10 cellular contexts compared by ENCODE assay signal in the genomic region with DNA sequence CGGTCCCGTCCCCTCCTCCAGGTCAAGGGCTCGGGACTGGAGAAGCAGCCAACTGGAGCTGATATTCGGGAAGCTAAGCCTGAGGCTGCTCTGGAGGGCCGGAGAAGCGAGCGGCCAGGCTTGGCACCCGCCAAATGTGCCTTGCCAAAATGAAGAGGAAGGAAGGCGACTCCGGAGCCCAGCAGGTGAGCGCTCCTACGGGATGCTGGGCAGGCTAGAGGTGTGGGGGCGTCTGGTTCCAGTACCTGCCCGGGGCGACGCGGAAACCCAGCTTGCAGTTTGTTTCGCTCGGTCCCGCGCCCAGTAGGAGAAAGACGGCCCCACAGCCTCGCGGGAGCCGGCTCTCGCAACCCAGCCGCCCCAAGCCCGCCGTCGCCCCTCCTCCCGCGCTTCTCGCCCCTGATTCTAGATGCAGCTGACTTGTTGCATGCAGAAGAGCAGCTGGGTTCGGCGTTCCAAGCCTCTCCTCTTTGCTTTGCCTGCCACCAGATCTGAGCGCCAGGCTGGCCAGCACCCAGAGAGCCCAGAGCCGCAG. TPM values are rescaled to one million over a fixed set of nuclear protein-coding genes. Genes with fewer than 3 reads are reported as not detected.
DNase-seq lines count a peak whose midpoint lies in the region; ATAC-seq and TF ChIP-seq lines count a peak whose summit lies in the region.
"Had no signal": no experiment of that assay in that cellular context is flagged by ENCODE, and none has a peak within 500 bp of the region (broad histone marks: within the 10 kb centered on the region; RNA-seq: fewer than 3 reads in every experiment).

No MANE protein-coding gene starts in this region.

- H4K91ac ChIP-seq in mesenchymal stem cell (ENCODE audit: low read length): no peak overlapping the region

- no peaks in the 10 kb centered on the region for H3K36me3 Mint-ChIP-seq in WTC11

- H3K27ac ChIP-seq in mesenchymal stem cell (ENCODE audit: low read length, poor library complexity, severe bottlenecking): no peak overlapping the region
- no peak overlapping the region for H3K27ac ChIP-seq in gastroesophageal sphincter
- H3K27ac ChIP-seq: 22Rv1, KMS-11 had no signal

- no peaks in the 10 kb centered on the region for H3K36me3 ChIP-seq in BE2C
- H3K36me3 ChIP-seq in mesenchymal stem cell (ENCODE audit: control insufficient read depth in 1 of 2, insufficient read depth in 2 of 2, low read depth in 1 of 2, low read length in 2 of 2): no peaks in the 10 kb centered on the region
- no peaks in the 10 kb centered on the region for H3K36me3 ChIP-seq in gastroesophageal sphincter

- no peak for TF ChIP-seq CTCF in BE2C (IDR thresholded peaks at IDR 0.05; ENCODE audit: low read depth, low read length)
- TF ChIP-seq CTCF in WTC11 (IDR thresholded peaks at IDR 0.05): no peak
- TF ChIP-seq CTCF in gastroesophageal sphincter (IDR thresholded peaks at IDR 0.05): no peak

- H3K4me1 Mint-ChIP-seq in WTC11: peaks cover 57% of the 10 kb centered on the region

- CTCF ChIA-PET in WTC11 (lab: Charles Lee): interaction anchor here (1.1 to 1.5 kb wide), 2 partner anchors 9 to 116 kb away, joined by 5 to 13 read pairs; no protein-coding TSS in a partner anchor

- DNase-seq in DMS 273 (lab: John Stamatoyannopoulos, UW; ENCODE audit: unreplicated experiment) (peak; percentile 54), DMS 273 treated with DMSO at 0.1 percent for 48 hours (lab: John Stamatoyannopoulos, UW) (no peak), BE2C (peak; percentile 47), WTC11 (ENCODE audit: low spot score) (peak; percentile 48), mesenchymal stem cell (no peak), ecto neural progenitor cell (ENCODE audit: low spot score) (no peak)
- no peak for DNase-seq in activated CD8-positive, alpha-beta memory T cell treated with anti-CD3 and anti-CD28 coated beads, Interleukin-2, amount 50 U/mL, for 48 hours

- peak; percentile 14 for ATAC-seq in WTC11
- ATAC-seq in gastroesophageal sphincter: no peak

- H3K4me1 ChIP-seq in BE2C: no peaks in the 10 kb centered on the region; the same call in 1 of the 2 replicates
- H3K4me1 ChIP-seq in mesenchymal stem cell (ENCODE audit: control insufficient read depth, insufficient read depth, low read depth, low read length): peaks cover 18% of the 10 kb centered on the region
- H3K4me1 ChIP-seq in gastroesophageal sphincter: peaks cover 0 to 20% (median 0%) of the 10 kb centered on the region in 3 donors

- H2BK12ac ChIP-seq in mesenchymal stem cell (ENCODE audit: low read length in 2 of 2): no peak overlapping the region

- no peak overlapping the region for H3K18ac ChIP-seq in mesenchymal stem cell (ENCODE audit: low read depth in 1 of 2, low read length in 2 of 2)

- peak overlapping the region; percentile 32 to 41 for H3K23ac ChIP-seq in mesenchymal stem cell (ENCODE audit: low read length in 2 of 2)

- no peak for TF ChIP-seq POLR2A in gastroesophageal sphincter (IDR thresholded peaks at IDR 0.05)

- H3K27ac Mint-ChIP-seq in WTC11: no peak overlapping the region

- H2BK5ac ChIP-seq in mesenchymal stem cell (ENCODE audit: low read depth, low read length, poor library complexity, severe bottlenecking): no peak overlapping the region

- H3K27me3 ChIP-seq in BE2C: peaks cover 31% of the 10 kb centered on the region
- peaks cover 68% of the 10 kb centered on the region in 2 experiments for H3K27me3 ChIP-seq in mesenchymal stem cell (ENCODE audit: control insufficient read depth in 1 of 2, insufficient read depth in 1 of 2, low read length in 2 of 2)
- H3K27me3 ChIP-seq in gastroesophageal sphincter: peaks cover 46% of the 10 kb centered on the region

- H3K79me1 ChIP-seq in mesenchymal stem cell (replicated peaks; ENCODE audit: low read length, poor library complexity, severe bottlenecking): no peaks in the 10 kb centered on the region

- H3K4me3 ChIP-seq in BE2C (ENCODE audit: low read depth, low read length) (peak overlapping the region; percentile 63), mesenchymal stem cell (ENCODE audit: insufficient read depth in 1 of 2, low read depth in 1 of 2, low read length in 2 of 2) (peak overlapping the region in 1 of 2 experiments; percentile 31), gastroesophageal sphincter (peak overlapping the region in 1 of 2 donors; percentile 8)

- peaks cover 77% of the 10 kb centered on the region for H3K27me3 Mint-ChIP-seq in WTC11 (ENCODE audit: low read depth)

- peak overlapping the region; percentile 71 for H3K4me3 Mint-ChIP-seq in WTC11

- H3K4me2 ChIP-seq in mesenchymal stem cell (ENCODE audit: low read length, poor library complexity, severe bottlenecking): no peak overlapping the region
- H3K4me2 ChIP-seq: KMS-11 had no signal

- H3K4ac ChIP-seq in mesenchymal stem cell (ENCODE audit: low read depth in 1 of 2, low read length in 2 of 2): no peak overlapping the region

- no peak overlapping the region for H4K8ac ChIP-seq in mesenchymal stem cell (ENCODE audit: low read length)

- H2BK120ac ChIP-seq in mesenchymal stem cell (ENCODE audit: low read depth, low read length): no peak overlapping the region

- no peak overlapping the region for H3K9ac ChIP-seq in mesenchymal stem cell (ENCODE audit: low read length)
- H3K9ac ChIP-seq: KMS-11 had no signal

- H3K14ac ChIP-seq in mesenchymal stem cell (ENCODE audit: low read length in 2 of 2): no peak overlapping the region

- peak overlapping the region; percentile 6 for H2BK15ac ChIP-seq in mesenchymal stem cell (ENCODE audit: low read depth, poor library complexity, severe bottlenecking)

- H3K9me3 ChIP-seq in BE2C (no peaks in the 10 kb centered on the region), mesenchymal stem cell (ENCODE audit: control insufficient read depth, low read length) (no peaks in the 10 kb centered on the region), gastroesophageal sphincter (no peaks in the 10 kb centered on the region)

- no peak overlapping the region for H2AFZ ChIP-seq in mesenchymal stem cell (ENCODE audit: low read depth, low read length)

- no peak for TF ChIP-seq EP300 in gastroesophageal sphincter (IDR thresholded peaks at IDR 0.05)

- POLR2A ChIA-PET in WTC11 (lab: Charles Lee): interaction anchor here (0.5 to 0.6 kb wide), 2 partner anchors 123 to 603 kb away, joined by 3 to 6 read pairs; no protein-coding TSS in a partner anchor

- WGBS in mesenchymal stem cell: 2% methylated on average over 36 of the region's 37 CpGs
- 0% methylated on average over 5 to 11 of the region's 37 CpGs for WGBS in gastroesophageal sphincter (ENCODE audit: low coverage in 1 of 2), 2 donors

- H3K9me3 Mint-ChIP-seq in WTC11: no peaks in the 10 kb centered on the region

- no peak overlapping the region for H2AK5ac ChIP-seq in mesenchymal stem cell (ENCODE audit: low read length, severe bottlenecking)

TF ChIP-seq in WTC11, 78 proteins besides CTCF, POLR2A, EP300 and RAD21 (continues in another document):
- TF ChIP-seq, protein P1, sequence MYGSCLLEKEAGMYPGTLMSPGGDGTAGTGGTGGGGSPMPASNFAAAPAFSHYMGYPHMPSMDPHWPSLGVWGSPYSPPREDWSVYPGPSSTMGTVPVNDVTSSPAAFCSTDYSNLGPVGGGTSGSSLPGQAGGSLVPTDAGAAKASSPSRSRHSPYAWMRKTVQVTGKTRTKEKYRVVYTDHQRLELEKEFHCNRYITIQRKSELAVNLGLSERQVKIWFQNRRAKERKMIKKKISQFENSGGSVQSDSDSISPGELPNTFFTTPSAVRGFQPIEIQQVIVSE (CRISPR knock-in tag; IDR thresholded peaks at IDR 0.05; ENCODE audit: borderline replicate concordance): no peak
- TF ChIP-seq PRRX2 (CRISPR knock-in tag; IDR thresholded peaks at IDR 0.05) (no peak), GRHL2 (CRISPR knock-in tag; IDR thresholded peaks at IDR 0.05; ENCODE audit: insufficient replicate concordance, severe bottlenecking) (no peak), IRF2 (CRISPR knock-in tag; IDR thresholded peaks at IDR 0.05; ENCODE audit: borderline replicate concordance, low read depth) (no peak), ELF4 (CRISPR knock-in tag; IDR thresholded peaks at IDR 0.05; ENCODE audit: low read depth) (no peak), ZNF416 (CRISPR knock-in tag; IDR thresholded peaks at IDR 0.05) (no peak), NFATC4 (CRISPR knock-in tag; IDR thresholded peaks at IDR 0.05) (no peak), ZNF671 (CRISPR knock-in tag; IDR thresholded peaks at IDR 0.05) (no peak), JAZF1 (CRISPR knock-in tag; IDR thresholded peaks at IDR 0.05) (no peak), ZNF263 (CRISPR knock-in tag; IDR thresholded peaks at IDR 0.05; ENCODE audit: low read depth) (no peak), NR2C2 (CRISPR knock-in tag; IDR thresholded peaks at IDR 0.05) (no peak), SP1 (CRISPR knock-in tag; conservative IDR thresholded peaks at IDR 0.05) (no peak)
- TF ChIP-seq, protein P2, sequence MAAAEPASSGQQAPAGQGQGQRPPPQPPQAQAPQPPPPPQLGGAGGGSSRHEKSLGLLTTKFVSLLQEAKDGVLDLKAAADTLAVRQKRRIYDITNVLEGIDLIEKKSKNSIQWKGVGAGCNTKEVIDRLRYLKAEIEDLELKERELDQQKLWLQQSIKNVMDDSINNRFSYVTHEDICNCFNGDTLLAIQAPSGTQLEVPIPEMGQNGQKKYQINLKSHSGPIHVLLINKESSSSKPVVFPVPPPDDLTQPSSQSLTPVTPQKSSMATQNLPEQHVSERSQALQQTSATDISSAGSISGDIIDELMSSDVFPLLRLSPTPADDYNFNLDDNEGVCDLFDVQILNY (CRISPR knock-in tag; IDR thresholded peaks at IDR 0.05): no peak
- TF ChIP-seq, protein P3, sequence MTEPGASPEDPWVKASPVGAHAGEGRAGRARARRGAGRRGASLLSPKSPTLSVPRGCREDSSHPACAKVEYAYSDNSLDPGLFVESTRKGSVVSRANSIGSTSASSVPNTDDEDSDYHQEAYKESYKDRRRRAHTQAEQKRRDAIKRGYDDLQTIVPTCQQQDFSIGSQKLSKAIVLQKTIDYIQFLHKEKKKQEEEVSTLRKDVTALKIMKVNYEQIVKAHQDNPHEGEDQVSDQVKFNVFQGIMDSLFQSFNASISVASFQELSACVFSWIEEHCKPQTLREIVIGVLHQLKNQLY (CRISPR knock-in tag; IDR thresholded peaks at IDR 0.05): no peak

RNA-seq across cellular contexts. Expression of a gene that starts 16.1 kb away (rescaled TPM):
- 72.5 TPM for polyA plus RNA-seq in BE2C (2012; ENCODE audit: insufficient read depth, insufficient read length, low read depth)
- total RNA-seq in WTC11 (2021) (118 to 183 TPM (median 125 TPM) in 3 replicates), gastroesophageal sphincter (10 to 100 TPM; 11.0 to 23.4 (median 18.1) TPM)
- 26.2 TPM for polyA plus RNA-seq in mesenchymal stem cell (2013, experiment 1 of 2)
- 25.8 TPM for polyA plus RNA-seq in mesenchymal stem cell (2013, experiment 2 of 2)

RNA-seq across cellular contexts. Expression of a gene that starts 33.8 kb away (rescaled TPM):
- 2.9 TPM for polyA plus RNA-seq in BE2C (2012; ENCODE audit: insufficient read depth, insufficient read length, low read depth)
- total RNA-seq in WTC11 (2021) (3.8 to 5.6 TPM (median 4.5 TPM) in 3 replicates), gastroesophageal sphincter (1 to 10 TPM; 2.5 to 8.7 (median 5.9) TPM)
- 3.3 TPM for polyA plus RNA-seq in mesenchymal stem cell (2013, experiment 1 of 2)
- 3.6 TPM for polyA plus RNA-seq in mesenchymal stem cell (2013, experiment 2 of 2)

RNA-seq across cellular contexts. Expression of a gene that starts 58.6 kb away (rescaled TPM):
- polyA plus RNA-seq in BE2C (2012; ENCODE audit: insufficient read depth, insufficient read length, low read depth): 14.9 TPM
- total RNA-seq in WTC11 (2021) (5.8 to 6.1 TPM (median 6.1 TPM) in 3 replicates), gastroesophageal sphincter (10 to 100 TPM in 1 of 4 donors, 1 to 10 TPM in 3; 1.3 to 11.5 (median 6.6) TPM)
- 4.4 TPM for polyA plus RNA-seq in mesenchymal stem cell (2013, experiment 1 of 2)
- 4.3 TPM for polyA plus RNA-seq in mesenchymal stem cell (2013, experiment 2 of 2)

Comparison
In these comparisons a context has a peak if more than half of its experiments do, and no peak if none do; other contexts are left out.
1. DNase-seq: peak in DMS 273 (single experiment), BE2C (single experiment) and WTC11 (single experiment); none in DMS 273 treated with DMSO at 0.1 percent for 48 hours (single experiment), mesenchymal stem cell (single experiment), ecto neural progenitor cell (single experiment) and activated CD8-positive, alpha-beta memory T cell treated with anti-CD3 and anti-CD28 coated beads, Interleukin-2, amount 50 U/mL, for 48 hours (single experiment).